1 cellular context compared by ENCODE assay signal in genomic region chr2:96867756-96868554, GRCh38.
TF ChIP-seq lines count a peak whose summit lies in the region.

No MANE protein-coding gene starts in this region.

TF ChIP-seq in HepG2, 621 proteins besides CTCF, POLR2A, EP300 and RAD21 (continued from another document):
- TF ChIP-seq THYN1 (CRISPR knock-in tag; IDR thresholded peaks at IDR 0.05; ENCODE audit: borderline replicate concordance, low read depth) (peak; percentile 4; the same call in 1 of the 2 replicates), RXRA (CRISPR knock-in tag; IDR thresholded peaks at IDR 0.05) (no peak), ZNF160 (CRISPR knock-in tag; IDR thresholded peaks at IDR 0.05) (0 out of 2 replicates have a peak, but pooled peaks have one; percentile 27), NONO (IDR thresholded peaks at IDR 0.05) (no peak), NONO (CRISPR knock-in tag; conservative IDR thresholded peaks at IDR 0.05) (no peak; the same call in 1 of the 2 replicates), MTA3 (CRISPR knock-in tag; IDR thresholded peaks at IDR 0.05) (no peak), CREBL2 (CRISPR knock-in tag; IDR thresholded peaks at IDR 0.05; ENCODE audit: borderline replicate concordance) (peak; percentile 0; the same call in 1 of the 2 replicates), SOX6 (IDR thresholded peaks at IDR 0.05) (no peak), SOX6 (CRISPR knock-in tag; IDR thresholded peaks at IDR 0.05) (peak; percentile 65; the same call in 1 of the 2 replicates), NR2C2 (CRISPR knock-in tag; IDR thresholded peaks at IDR 0.05; ENCODE audit: borderline replicate concordance) (0 out of 2 replicates have a peak, but pooled peaks have one; percentile 25), SAP130 (CRISPR knock-in tag; IDR thresholded peaks at IDR 0.05; ENCODE audit: low read depth) (no peak), ZSCAN31 (CRISPR knock-in tag; IDR thresholded peaks at IDR 0.05; ENCODE audit: low read depth) (peak; percentile 69; the same call in 1 of the 2 replicates), ZNF274 (CRISPR knock-in tag; IDR thresholded peaks at IDR 0.05) (no peak; the same call in 1 of the 2 replicates), YY1 (IDR thresholded peaks at IDR 0.05; ENCODE audit: insufficient read depth, insufficient replicate concordance, low read depth, low read length) (peak; percentile 62), TAF15 (IDR thresholded peaks at IDR 0.05; ENCODE audit: low read depth, low read length, poor library complexity, severe bottlenecking) (no peak), ZNF460 (CRISPR knock-in tag; IDR thresholded peaks at IDR 0.05; ENCODE audit: borderline replicate concordance) (0 out of 2 replicates have a peak, but pooled peaks have one; percentile 11), JDP2 (CRISPR knock-in tag; IDR thresholded peaks at IDR 0.05; ENCODE audit: borderline replicate concordance) (no peak), ZBTB21 (CRISPR knock-in tag; IDR thresholded peaks at IDR 0.05) (no peak), ZBTB34 (CRISPR knock-in tag; IDR thresholded peaks at IDR 0.05) (no peak), KIAA2018 (CRISPR knock-in tag; IDR thresholded peaks at IDR 0.05; ENCODE audit: borderline replicate concordance) (no peak)
- TF ChIP-seq, protein P1, sequence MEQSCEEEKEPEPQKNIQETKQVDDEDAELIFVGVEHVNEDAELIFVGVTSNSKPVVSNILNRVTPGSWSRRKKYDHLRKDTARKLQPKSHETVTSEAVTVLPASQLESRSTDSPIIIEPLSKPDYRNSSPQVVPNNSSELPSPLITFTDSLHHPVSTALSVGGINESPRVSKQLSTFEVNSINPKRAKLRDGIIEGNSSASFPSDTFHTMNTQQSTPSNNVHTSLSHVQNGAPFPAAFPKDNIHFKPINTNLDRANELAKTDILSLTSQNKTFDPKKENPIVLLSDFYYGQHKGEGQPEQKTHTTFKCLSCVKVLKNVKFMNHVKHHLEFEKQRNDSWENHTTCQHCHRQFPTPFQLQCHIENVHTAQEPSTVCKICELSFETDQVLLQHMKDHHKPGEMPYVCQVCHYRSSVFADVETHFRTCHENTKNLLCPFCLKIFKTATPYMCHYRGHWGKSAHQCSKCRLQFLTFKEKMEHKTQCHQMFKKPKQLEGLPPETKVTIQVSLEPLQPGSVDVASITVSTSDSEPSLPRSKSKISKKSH (CRISPR knock-in tag; IDR thresholded peaks at IDR 0.05; ENCODE audit: borderline replicate concordance): peak; percentile 24; the same call in 1 of the 2 replicates
- TF ChIP-seq, protein P2, sequence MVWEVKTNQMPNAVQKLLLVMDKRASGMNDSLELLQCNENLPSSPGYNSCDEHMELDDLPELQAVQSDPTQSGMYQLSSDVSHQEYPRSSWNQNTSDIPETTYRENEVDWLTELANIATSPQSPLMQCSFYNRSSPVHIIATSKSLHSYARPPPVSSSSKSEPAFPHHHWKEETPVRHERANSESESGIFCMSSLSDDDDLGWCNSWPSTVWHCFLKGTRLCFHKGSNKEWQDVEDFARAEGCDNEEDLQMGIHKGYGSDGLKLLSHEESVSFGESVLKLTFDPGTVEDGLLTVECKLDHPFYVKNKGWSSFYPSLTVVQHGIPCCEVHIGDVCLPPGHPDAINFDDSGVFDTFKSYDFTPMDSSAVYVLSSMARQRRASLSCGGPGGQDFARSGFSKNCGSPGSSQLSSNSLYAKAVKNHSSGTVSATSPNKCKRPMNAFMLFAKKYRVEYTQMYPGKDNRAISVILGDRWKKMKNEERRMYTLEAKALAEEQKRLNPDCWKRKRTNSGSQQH (CRISPR knock-in tag; IDR thresholded peaks at IDR 0.05; ENCODE audit: low read depth): 0 out of 2 replicates have a peak, but pooled peaks have one; percentile 49
- TF ChIP-seq, protein P3, sequence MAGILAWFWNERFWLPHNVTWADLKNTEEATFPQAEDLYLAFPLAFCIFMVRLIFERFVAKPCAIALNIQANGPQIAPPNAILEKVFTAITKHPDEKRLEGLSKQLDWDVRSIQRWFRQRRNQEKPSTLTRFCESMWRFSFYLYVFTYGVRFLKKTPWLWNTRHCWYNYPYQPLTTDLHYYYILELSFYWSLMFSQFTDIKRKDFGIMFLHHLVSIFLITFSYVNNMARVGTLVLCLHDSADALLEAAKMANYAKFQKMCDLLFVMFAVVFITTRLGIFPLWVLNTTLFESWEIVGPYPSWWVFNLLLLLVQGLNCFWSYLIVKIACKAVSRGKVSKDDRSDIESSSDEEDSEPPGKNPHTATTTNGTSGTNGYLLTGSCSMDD (CRISPR knock-in tag; IDR thresholded peaks at IDR 0.05): no peak
- TF ChIP-seq, protein P4, sequence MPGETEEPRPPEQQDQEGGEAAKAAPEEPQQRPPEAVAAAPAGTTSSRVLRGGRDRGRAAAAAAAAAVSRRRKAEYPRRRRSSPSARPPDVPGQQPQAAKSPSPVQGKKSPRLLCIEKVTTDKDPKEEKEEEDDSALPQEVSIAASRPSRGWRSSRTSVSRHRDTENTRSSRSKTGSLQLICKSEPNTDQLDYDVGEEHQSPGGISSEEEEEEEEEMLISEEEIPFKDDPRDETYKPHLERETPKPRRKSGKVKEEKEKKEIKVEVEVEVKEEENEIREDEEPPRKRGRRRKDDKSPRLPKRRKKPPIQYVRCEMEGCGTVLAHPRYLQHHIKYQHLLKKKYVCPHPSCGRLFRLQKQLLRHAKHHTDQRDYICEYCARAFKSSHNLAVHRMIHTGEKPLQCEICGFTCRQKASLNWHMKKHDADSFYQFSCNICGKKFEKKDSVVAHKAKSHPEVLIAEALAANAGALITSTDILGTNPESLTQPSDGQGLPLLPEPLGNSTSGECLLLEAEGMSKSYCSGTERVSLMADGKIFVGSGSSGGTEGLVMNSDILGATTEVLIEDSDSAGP (CRISPR knock-in tag; IDR thresholded peaks at IDR 0.05; ENCODE audit: borderline replicate concordance): 0 out of 2 replicates have a peak, but pooled peaks have one; percentile 65
- TF ChIP-seq, protein P5, sequence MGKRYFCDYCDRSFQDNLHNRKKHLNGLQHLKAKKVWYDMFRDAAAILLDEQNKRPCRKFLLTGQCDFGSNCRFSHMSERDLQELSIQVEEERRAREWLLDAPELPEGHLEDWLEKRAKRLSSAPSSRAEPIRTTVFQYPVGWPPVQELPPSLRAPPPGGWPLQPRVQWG (CRISPR knock-in tag; IDR thresholded peaks at IDR 0.05; ENCODE audit: borderline replicate concordance, low read depth): 0 out of 2 replicates have a peak, but pooled peaks have one; percentile 13
